ENCODE assay signal across 18 cellular contexts in the genomic region with DNA sequence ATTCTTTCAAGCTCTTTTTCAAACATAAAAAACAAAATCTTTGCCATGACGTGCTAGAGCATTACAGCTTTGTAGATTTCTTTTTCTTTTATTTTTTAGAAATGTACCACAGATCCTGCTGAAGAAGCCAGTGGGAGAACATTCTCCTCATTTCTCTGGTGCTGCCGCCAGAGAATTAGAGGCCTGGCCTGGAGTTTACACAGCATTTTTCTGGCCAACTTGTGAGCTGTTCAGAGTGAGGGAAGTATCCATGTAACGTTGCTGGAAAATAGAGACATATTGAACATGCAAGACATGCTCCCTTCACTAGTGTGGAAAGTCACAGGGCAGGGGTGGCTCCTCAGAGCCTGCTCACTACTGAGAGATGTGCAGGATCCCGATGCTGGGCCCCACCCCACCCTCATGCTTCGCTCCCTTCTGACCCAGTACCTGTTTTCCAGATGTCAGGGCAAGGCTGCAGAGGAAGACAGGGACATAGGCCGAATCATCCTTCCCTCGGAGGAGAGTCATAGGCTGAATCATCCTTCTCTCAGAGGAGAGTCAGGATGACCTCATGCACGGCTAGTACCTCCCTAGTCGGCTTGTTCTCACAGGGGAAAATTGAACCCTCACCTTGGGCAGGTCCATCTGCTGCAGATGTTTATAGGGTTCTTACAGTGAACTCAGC.
DNase-seq lines count a peak whose midpoint lies in the region; ATAC-seq and TF ChIP-seq lines count a peak whose summit lies in the region.
"Had no signal": no experiment of that assay in that cellular context is flagged by ENCODE, and none has a peak within 500 bp of the region (broad histone marks: within the 10 kb centered on the region; RNA-seq: fewer than 3 reads in every experiment).

No MANE protein-coding gene starts in this region.

- intact Hi-C loops in mucosa of descending colon (cut with DNase I, micrococcal nuclease) (no loop called here), sigmoid colon (cut with DNase I) (no loop called here)

- peak; percentile 45 for ATAC-seq in mucosa of descending colon

- H3K4me3 ChIP-seq in brain microvascular endothelial cell (ENCODE audit: low read depth, low read length) (no peak overlapping the region), mucosa of descending colon (no peak overlapping the region), sigmoid colon (no peak overlapping the region), SJCRH30 (no peak overlapping the region)
- H3K4me3 ChIP-seq: right lobe of liver, thyroid gland had no signal

- H3K36me3 ChIP-seq in brain microvascular endothelial cell (replicated peaks) (no peaks in the 10 kb centered on the region), mucosa of descending colon (ENCODE audit: low read depth) (no peaks in the 10 kb centered on the region), sigmoid colon (no peaks in the 10 kb centered on the region), SJCRH30 (no peaks in the 10 kb centered on the region)
- H3K36me3 ChIP-seq: BE2C, right lobe of liver, thyroid gland had no signal

- TF ChIP-seq EP300 in sigmoid colon (IDR thresholded peaks at IDR 0.05): no peak

- 80 to 87% methylated on average over 9 of the region's 9 CpGs for WGBS in sigmoid colon, 2 donors

- in situ Hi-C loops in ACHN (cut with HindIII; ENCODE audit: low pct_ligation_motif_present, low pct_unique_long_range_greater_than_20kb, low sequenced_read_pairs): no loop called here
- in situ Hi-C loops in brain microvascular endothelial cell (cut with HindIII; ENCODE audit: low pct_ligation_motif_present, low sequenced_read_pairs): no loop called here

- H3K36me3 Mint-ChIP-seq in activated CD4-positive, alpha-beta T cell treated with anti-CD3 and anti-CD28 coated beads, Interleukin-2, amount 10 ng/mL, durations not matched to agents 7 days and 5 days (ENCODE audit: low read depth): no peaks in the 10 kb centered on the region
- H3K36me3 Mint-ChIP-seq: naive B cell had no signal

- no peaks in the 10 kb centered on the region for H3K4me1 Mint-ChIP-seq in activated CD4-positive, alpha-beta T cell treated with anti-CD3 and anti-CD28 coated beads, Interleukin-2, amount 10 ng/mL, durations not matched to agents 7 days and 5 days
- H3K4me1 Mint-ChIP-seq: naive B cell had no signal

- no peak overlapping the region for H3K27ac ChIP-seq in brain microvascular endothelial cell
- no peak overlapping the region for H3K27ac ChIP-seq in sigmoid colon
- no peak overlapping the region for H3K27ac ChIP-seq in SJCRH30
- H3K27ac ChIP-seq: right lobe of liver, thyroid gland had no signal

- CTCF ChIA-PET in activated CD4-positive, alpha-beta T cell treated with anti-CD3 and anti-CD28 coated beads, Interleukin-2, amount 10 ng/mL, durations not matched to agents 7 days and 5 days (lab: Charles Lee): no interaction called here

- DNase-seq in ACHN: peak; percentile 65
- peak; percentile 90 for DNase-seq in HPDE6-E6E7 (ENCODE audit: extremely low spot score)
- peak; percentile 72 for DNase-seq in brain microvascular endothelial cell
- no peak for DNase-seq in mucosa of descending colon
- no peak for DNase-seq in sigmoid colon
- no peak for DNase-seq in activated CD4-positive, alpha-beta T cell treated with anti-CD3 and anti-CD28 coated beads, Interleukin-2, amount 10 ng/mL, durations not matched to agents 7 days and 5 days
- DNase-seq in SJCRH30: no peak
- no peak for DNase-seq in activated CD4-positive, alpha-beta T cell treated with anti-CD3 and anti-CD28 coated beads for 1 hour
- DNase-seq: activated CD4-positive, CD25-positive, alpha-beta regulatory T cell treated with anti-CD3 and anti-CD28 coated beads, Interleukin-2, amount 50 U/mL, for 72 hours; activated gamma-delta T cell; BE2C; central memory CD4-positive, alpha-beta T cell; naive B cell; NCI-H1417 treated with DMSO at 0.1 percent for 48 hours; NCI-H524 treated with DMSO at 0.1 percent for 48 hours; right lobe of liver; SHP77 treated with DMSO at 0.1 percent for 48 hours; thyroid gland had no signal

- H3K4me1 ChIP-seq in mucosa of descending colon (ENCODE audit: low read depth) (no peaks in the 10 kb centered on the region), sigmoid colon (no peaks in the 10 kb centered on the region), SJCRH30 (no peaks in the 10 kb centered on the region)
- H3K4me1 ChIP-seq: BE2C, right lobe of liver, thyroid gland had no signal

- no peak for TF ChIP-seq POLR2A in sigmoid colon (IDR thresholded peaks at IDR 0.05)

- no peaks in the 10 kb centered on the region for H3K9me3 ChIP-seq in mucosa of descending colon
- peaks cover 0 to 2% (median 0%) of the 10 kb centered on the region in 4 donors for H3K9me3 ChIP-seq in sigmoid colon
- H3K9me3 ChIP-seq in SJCRH30 (replicated peaks): no peaks in the 10 kb centered on the region
- H3K9me3 ChIP-seq: BE2C, right lobe of liver, thyroid gland had no signal

- no peak for TF ChIP-seq CTCF in brain microvascular endothelial cell (IDR thresholded peaks at IDR 0.05; ENCODE audit: low read depth, low read length, missing control alignments)
- no peak for TF ChIP-seq CTCF in mucosa of descending colon (IDR thresholded peaks at IDR 0.05)
- no peak for TF ChIP-seq CTCF in sigmoid colon (IDR thresholded peaks at IDR 0.05)

- POLR2A ChIA-PET in activated CD4-positive, alpha-beta T cell treated with anti-CD3 and anti-CD28 coated beads, Interleukin-2, amount 10 ng/mL, durations not matched to agents 7 days and 5 days (lab: Charles Lee): no interaction called here

- no peaks in the 10 kb centered on the region for H3K27me3 Mint-ChIP-seq in activated CD4-positive, alpha-beta T cell treated with anti-CD3 and anti-CD28 coated beads, Interleukin-2, amount 10 ng/mL, durations not matched to agents 7 days and 5 days

- no peaks in the 10 kb centered on the region for H3K27me3 ChIP-seq in brain microvascular endothelial cell (replicated peaks)
- H3K27me3 ChIP-seq in sigmoid colon: no peaks in the 10 kb centered on the region
- H3K27me3 ChIP-seq in SJCRH30: no peaks in the 10 kb centered on the region
- H3K27me3 ChIP-seq: BE2C, right lobe of liver, thyroid gland had no signal

- no peaks in the 10 kb centered on the region for H3K9me3 Mint-ChIP-seq in activated CD4-positive, alpha-beta T cell treated with anti-CD3 and anti-CD28 coated beads, Interleukin-2, amount 10 ng/mL, durations not matched to agents 7 days and 5 days

- no peak overlapping the region for H3K27ac Mint-ChIP-seq in activated CD4-positive, alpha-beta T cell treated with anti-CD3 and anti-CD28 coated beads, Interleukin-2, amount 10 ng/mL, durations not matched to agents 7 days and 5 days
- H3K27ac Mint-ChIP-seq: naive B cell had no signal

- no peak overlapping the region for H3K4me3 Mint-ChIP-seq in activated CD4-positive, alpha-beta T cell treated with anti-CD3 and anti-CD28 coated beads, Interleukin-2, amount 10 ng/mL, durations not matched to agents 7 days and 5 days
- H3K4me3 Mint-ChIP-seq: naive B cell had no signal

Comparison
In these comparisons a context has a peak if more than half of its experiments do, and no peak if none do; other contexts are left out.
1. DNase-seq: peak in ACHN (single experiment), HPDE6-E6E7 (single experiment) and brain microvascular endothelial cell (single experiment); none in mucosa of descending colon (0 of 3), sigmoid colon (single experiment), activated CD4-positive, alpha-beta T cell treated with anti-CD3 and anti-CD28 coated beads, Interleukin-2, amount 10 ng/mL, durations not matched to agents 7 days and 5 days (single experiment), SJCRH30 (0 of 2) and activated CD4-positive, alpha-beta T cell treated with anti-CD3 and anti-CD28 coated beads for 1 hour (single experiment).